In genomic region chr5:43973318-43973717, GRCh38 we compare ENCODE assay signal across 23 cellular contexts.
DNase-seq lines count a peak whose midpoint lies in the region; ATAC-seq and TF ChIP-seq lines count a peak whose summit lies in the region.
"Had no signal": no experiment of that assay in that cellular context is flagged by ENCODE, and none has a peak within 500 bp of the region (broad histone marks: within the 10 kb centered on the region; RNA-seq: fewer than 3 reads in every experiment).

No MANE protein-coding gene starts in this region.

- TF ChIP-seq CTCF in WTC11 (IDR thresholded peaks at IDR 0.05), result no peak
- no peak for TF ChIP-seq CTCF in fibroblast of villous mesenchyme (IDR thresholded peaks at IDR 0.05; ENCODE audit: insufficient read depth, low read depth, low read length)

- CTCF ChIA-PET in WTC11 (lab: Charles Lee), result no interaction called here
- CTCF ChIA-PET in activated CD4-positive, alpha-beta memory T cell treated with anti-CD3 and anti-CD28 coated beads for 36 hours (lab: Charles Lee), result no interaction called here

- no peaks in the 10 kb centered on the region for H3K27me3 Mint-ChIP-seq in WTC11 (ENCODE audit: low read depth)
- no peaks in the 10 kb centered on the region for H3K27me3 Mint-ChIP-seq in activated naive CD8-positive, alpha-beta T cell treated with anti-CD3 and anti-CD28 coated beads, Interleukin-2, amount 50 U/mL, for 24 hours
- H3K27me3 Mint-ChIP-seq in activated CD4-positive, alpha-beta memory T cell treated with anti-CD3 and anti-CD28 coated beads for 36 hours, result no peaks in the 10 kb centered on the region

- H3K4me3 Mint-ChIP-seq in WTC11, result no peak overlapping the region
- H3K4me3 Mint-ChIP-seq in activated naive CD8-positive, alpha-beta T cell treated with anti-CD3 and anti-CD28 coated beads, Interleukin-2, amount 50 U/mL, for 24 hours, result no peak overlapping the region
- no peak overlapping the region for H3K4me3 Mint-ChIP-seq in activated CD4-positive, alpha-beta memory T cell treated with anti-CD3 and anti-CD28 coated beads for 36 hours

- intact Hi-C loops in activated CD4-positive, alpha-beta memory T cell treated with anti-CD3 and anti-CD28 coated beads for 36 hours (cut with micrococcal nuclease), result no loop called here

- DNase-seq in HuH-7.5 (ENCODE audit: low spot score) (peak; percentile 63), WTC11 (ENCODE audit: low spot score) (no peak), fibroblast of villous mesenchyme (ENCODE audit: low read depth) (peak; percentile 1), skeletal muscle cell (ENCODE audit: low read depth) (peak; percentile 1)
- no peak for DNase-seq in activated naive CD8-positive, alpha-beta T cell treated with anti-CD3 and anti-CD28 coated beads, Interleukin-2, amount 50 U/mL, for 24 hours
- DNase-seq in activated CD4-positive, alpha-beta memory T cell treated with anti-CD3 and anti-CD28 coated beads for 36 hours, result no peak
- no peak for DNase-seq in activated CD8-positive, alpha-beta memory T cell treated with anti-CD3 and anti-CD28 coated beads, Interleukin-2, amount 50 U/mL, for 48 hours
- DNase-seq: activated CD4-positive, alpha-beta T cell treated with anti-CD3 and anti-CD28 coated beads, Interleukin-2, amount 50 U/mL, for 48 hours; activated gamma-delta T cell treated with Interleukin-2 at 50 U/mL for 16 hours; adrenal gland; BE2C; caudate nucleus; dermis blood vessel endothelial cell; DMS79 treated with DMSO at 0.1 percent for 48 hours; gastrocnemius medialis; mammary epithelial cell; NCI-H146; NCI-H2171 treated with DMSO at 0.1 percent for 48 hours; NCI-H524 treated with DMSO at 0.1 percent for 48 hours; spleen; stimulated activated CD4-positive, alpha-beta T cell treated with anti-CD3 and anti-CD28 coated beads, Interleukin-4, amount 100 ng/mL, for 1 hour; stimulated activated naive CD4-positive, alpha-beta T cell had no signal

- no peaks in the 10 kb centered on the region for H3K4me1 Mint-ChIP-seq in WTC11
- H3K4me1 Mint-ChIP-seq in activated naive CD8-positive, alpha-beta T cell treated with anti-CD3 and anti-CD28 coated beads, Interleukin-2, amount 50 U/mL, for 24 hours, result no peaks in the 10 kb centered on the region
- H3K4me1 Mint-ChIP-seq in activated CD4-positive, alpha-beta memory T cell treated with anti-CD3 and anti-CD28 coated beads for 36 hours (ENCODE audit: low read depth), result no peaks in the 10 kb centered on the region

- peaks cover 33% of the 10 kb centered on the region for H3K9me3 Mint-ChIP-seq in WTC11
- H3K9me3 Mint-ChIP-seq in activated naive CD8-positive, alpha-beta T cell treated with anti-CD3 and anti-CD28 coated beads, Interleukin-2, amount 50 U/mL, for 24 hours, result peaks cover 4% of the 10 kb centered on the region
- H3K9me3 Mint-ChIP-seq in activated CD4-positive, alpha-beta memory T cell treated with anti-CD3 and anti-CD28 coated beads for 36 hours, result peaks cover 14% of the 10 kb centered on the region

- H3K4me3 ChIP-seq in fibroblast of villous mesenchyme (ENCODE audit: low read depth, low read length), result no peak overlapping the region
- no peak overlapping the region for H3K4me3 ChIP-seq in skeletal muscle cell (ENCODE audit: low read depth, low read length)
- H3K4me3 ChIP-seq: adrenal gland, gastrocnemius medialis, GM12878, spleen had no signal

- H3K36me3 Mint-ChIP-seq in WTC11, result peaks cover 3% of the 10 kb centered on the region
- no peaks in the 10 kb centered on the region for H3K36me3 Mint-ChIP-seq in activated naive CD8-positive, alpha-beta T cell treated with anti-CD3 and anti-CD28 coated beads, Interleukin-2, amount 50 U/mL, for 24 hours (ENCODE audit: low read depth)
- H3K36me3 Mint-ChIP-seq in activated CD4-positive, alpha-beta memory T cell treated with anti-CD3 and anti-CD28 coated beads for 36 hours, result no peaks in the 10 kb centered on the region

- no peak overlapping the region for H3K27ac Mint-ChIP-seq in WTC11
- H3K27ac Mint-ChIP-seq in activated naive CD8-positive, alpha-beta T cell treated with anti-CD3 and anti-CD28 coated beads, Interleukin-2, amount 50 U/mL, for 24 hours, result no peak overlapping the region
- no peak overlapping the region for H3K27ac Mint-ChIP-seq in activated CD4-positive, alpha-beta memory T cell treated with anti-CD3 and anti-CD28 coated beads for 36 hours

- ATAC-seq in WTC11, result no peak
- no peak for ATAC-seq in activated naive CD8-positive, alpha-beta T cell treated with anti-CD3 and anti-CD28 coated beads, Interleukin-2, amount 50 U/mL, for 24 hours
- ATAC-seq: gastrocnemius medialis, GM12878 had no signal

- POLR2A ChIA-PET in WTC11 (lab: Charles Lee), result no interaction called here
- POLR2A ChIA-PET in activated CD4-positive, alpha-beta memory T cell treated with anti-CD3 and anti-CD28 coated beads for 36 hours (lab: Charles Lee), result no interaction called here

TF ChIP-seq in WTC11, 78 proteins besides CTCF, POLR2A, EP300 and RAD21:
- TF ChIP-seq SMAD3 (CRISPR knock-in tag; IDR thresholded peaks at IDR 0.05; ENCODE audit: borderline replicate concordance) (no peak), GABPB1 (CRISPR knock-in tag; IDR thresholded peaks at IDR 0.05) (peak; percentile 74), ZBTB43 (CRISPR knock-in tag; IDR thresholded peaks at IDR 0.05) (no peak)

Comparison
In these comparisons a context has a peak if more than half of its experiments do, and no peak if none do; other contexts are left out.
1. DNase-seq: peak in HuH-7.5 (single experiment), fibroblast of villous mesenchyme (single experiment) and skeletal muscle cell (single experiment); none in WTC11 (single experiment), activated naive CD8-positive, alpha-beta T cell treated with anti-CD3 and anti-CD28 coated beads, Interleukin-2, amount 50 U/mL, for 24 hours (single experiment), activated CD4-positive, alpha-beta memory T cell treated with anti-CD3 and anti-CD28 coated beads for 36 hours (single experiment) and activated CD8-positive, alpha-beta memory T cell treated with anti-CD3 and anti-CD28 coated beads, Interleukin-2, amount 50 U/mL, for 48 hours (single experiment).